In genomic region chr11:41716862-41717261, GRCh38 we compare ENCODE assay signal across 1 cellular context.
TF ChIP-seq lines count a peak whose summit lies in the region.

No MANE protein-coding gene starts in this region.

TF ChIP-seq in K562, 482 proteins besides CTCF, POLR2A, EP300 and RAD21:
- TF ChIP-seq NRF1 (conservative IDR thresholded peaks at IDR 0.05 in 1 of 2, IDR thresholded peaks at IDR 0.05 in 1 of 2) (peak; percentile 15 to 33; a peak in 1 of 4 replicates), MCM2 (IDR thresholded peaks at IDR 0.05; ENCODE audit: low read depth) (no peak), ESRRB (CRISPR knock-in tag; IDR thresholded peaks at IDR 0.05; ENCODE audit: borderline replicate concordance) (no peak), FUS (optimal IDR thresholded peaks at IDR 0.05; ENCODE audit: low read depth, low read length) (no peak)
- TF ChIP-seq, protein P1, sequence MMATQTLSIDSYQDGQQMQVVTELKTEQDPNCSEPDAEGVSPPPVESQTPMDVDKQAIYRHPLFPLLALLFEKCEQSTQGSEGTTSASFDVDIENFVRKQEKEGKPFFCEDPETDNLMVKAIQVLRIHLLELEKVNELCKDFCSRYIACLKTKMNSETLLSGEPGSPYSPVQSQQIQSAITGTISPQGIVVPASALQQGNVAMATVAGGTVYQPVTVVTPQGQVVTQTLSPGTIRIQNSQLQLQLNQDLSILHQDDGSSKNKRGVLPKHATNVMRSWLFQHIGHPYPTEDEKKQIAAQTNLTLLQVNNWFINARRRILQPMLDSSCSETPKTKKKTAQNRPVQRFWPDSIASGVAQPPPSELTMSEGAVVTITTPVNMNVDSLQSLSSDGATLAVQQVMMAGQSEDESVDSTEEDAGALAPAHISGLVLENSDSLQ (IDR thresholded peaks at IDR 0.05) = no peak
